In genomic region chr9:15389636-15390035, GRCh38 we compare ENCODE assay signal across 22 cellular contexts.
"Had no signal": no experiment of that assay in that cellular context is flagged by ENCODE, and none has a peak within 500 bp of the region (broad histone marks: within the 10 kb centered on the region; RNA-seq: fewer than 3 reads in every experiment).

No MANE protein-coding gene starts in this region.

- FAIRE-seq: RCC 7860 had no signal

- H3K27ac ChIP-seq: SJSA1, SK-N-MC had no signal

- H3K27me3 ChIP-seq: SJSA1 had no signal

- H3K36me3 ChIP-seq: MG63, SJSA1 had no signal

- DNase-seq: Karpas-422, KG1, MG63, NCI-H1092, NCI-H1105 treated with DMSO at 0.1 percent for 48 hours, NCI-H1417 treated with DMSO at 0.1 percent for 48 hours, NCI-H146, NCI-H1694 treated with DMSO at 0.1 percent for 48 hours, NCI-H1930, NCI-H2081, NCI-H2107, NCI-H2227 treated with DMSO at 0.1 percent for 48 hours, NCI-H446, NCI-H510A, NCI-H524 treated with DMSO at 0.1 percent for 48 hours, NCI-H774, Right ventricle myocardium superior, RPMI8226, SIG-M5 had no signal

- H3K9me3 ChIP-seq: MG63, SJSA1 had no signal

- H3K4me3 ChIP-seq: MG63, SJSA1, SK-N-MC had no signal

- H3K4me1 ChIP-seq: SJSA1 had no signal
